28 cellular contexts compared by ENCODE assay signal in genomic region chr2:158975271-158975921, GRCh38.
"Had no signal": no experiment of that assay in that cellular context is flagged by ENCODE, and none has a peak within 500 bp of the region (broad histone marks: within the 10 kb centered on the region; RNA-seq: fewer than 3 reads in every experiment).

No MANE protein-coding gene starts in this region.

- H3K36me3 ChIP-seq: breast epithelium, MG63 had no signal

- H3K4me3 ChIP-seq: breast epithelium, MG63, SJSA1 had no signal

- DNase-seq: activated CD4-positive, alpha-beta T cell treated with anti-CD3 and anti-CD28 coated beads for 48 hours; activated CD4-positive, alpha-beta T cell treated with anti-CD3 and anti-CD28 coated beads, Interleukin-2, amount 50 U/mL, for 4 hours; activated CD8-positive, alpha-beta memory T cell treated with anti-CD3 and anti-CD28 coated beads, Interleukin-2, amount 50 U/mL, for 48 hours; activated CD8-positive, alpha-beta T cell treated with anti-CD3 and anti-CD28 coated beads, Interleukin-2, amount 10 ng/mL, durations not matched to agents 7 days and 5 days; activated effector memory CD4-positive, alpha-beta T cell treated with anti-CD3 and anti-CD28 coated beads, Interleukin-2, amount 50 U/mL, for 16 hours; activated naive CD4-positive, alpha-beta T cell treated with Interleukin-2 at 50 U/mL for 16 hours; activated naive CD8-positive, alpha-beta T cell treated with anti-CD3 and anti-CD28 coated beads, Interleukin-2, amount 50 U/mL, for 24 hours; activated T-cell treated with anti-CD3 and anti-CD28 coated beads, Interleukin-2, amount 50 U/mL, for 1 hour; amygdala; caudate nucleus; MG63; MV-4-11; NCI-H1105; NCI-H1436; NCI-H1694 treated with DMSO at 0.1 percent for 48 hours; NCI-H2081; NCI-H510A treated with DMSO at 0.1 percent for 48 hours; NCI-H69; NK-92 treated with Interleukin-12 subunit alpha and Interleukin-12 subunit beta, amount 100 ng/mL, for 24 hours; PC-3; SHP77; SW 1271 had no signal

- ATAC-seq: activated CD4-positive, CD25-positive, alpha-beta regulatory T cell treated with anti-CD3 and anti-CD28 coated beads, Interleukin-2, amount 50 U/mL, for 24 hours; activated CD8-positive, alpha-beta T cell treated with anti-CD3 and anti-CD28 coated beads, Interleukin-2, amount 10 ng/mL, durations not matched to agents 7 days and 5 days; activated naive CD4-positive, alpha-beta T cell treated with anti-CD3 and anti-CD28 coated beads, Interleukin-2, amount 50 U/mL, for 72 hours; activated naive CD8-positive, alpha-beta T cell treated with anti-CD3 and anti-CD28 coated beads, Interleukin-2, amount 50 U/mL, for 24 hours; PC-3; SK-N-SH treated with all-trans-retinoic acid at 6 μM for 48 hours had no signal

- H3K27ac ChIP-seq: breast epithelium, KMS-11, SJSA1 had no signal

- H3K27me3 ChIP-seq: breast epithelium, MG63, SJSA1 had no signal

- H3K9me3 ChIP-seq: breast epithelium, MG63, SJSA1 had no signal
